Comparison of ENCODE assay signal across 15 cellular contexts in the genomic region with DNA sequence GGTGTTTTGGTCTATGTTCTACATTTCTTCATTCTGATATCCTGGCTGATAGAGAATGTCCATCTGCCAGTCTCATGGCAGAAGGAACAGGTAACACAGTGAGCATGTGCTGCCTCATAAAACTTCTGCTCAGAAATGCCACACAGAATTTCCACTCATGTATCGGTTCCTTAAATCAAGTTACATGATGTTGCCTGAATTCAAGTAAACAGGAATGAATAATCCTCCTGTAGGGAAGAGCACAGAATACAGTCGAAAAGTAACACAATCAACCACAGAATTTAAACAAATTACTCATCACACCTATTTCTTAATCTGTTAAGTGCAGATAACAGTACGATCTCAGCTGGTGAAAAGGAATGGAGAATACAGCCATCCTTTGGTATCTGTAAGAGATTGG.
"Had no signal": no experiment of that assay in that cellular context is flagged by ENCODE, and none has a peak within 500 bp of the region (broad histone marks: within the 10 kb centered on the region; RNA-seq: fewer than 3 reads in every experiment).

No MANE protein-coding gene starts in this region.

- H3K27me3 Mint-ChIP-seq: activated CD4-positive, alpha-beta T cell treated with anti-CD3 and anti-CD28 coated beads, Interleukin-2, amount 10 ng/mL, durations not matched to agents 7 days and 5 days; activated naive CD8-positive, alpha-beta T cell treated with anti-CD3 and anti-CD28 coated beads, Interleukin-2, amount 50 U/mL, for 24 hours had no signal

- FAIRE-seq: colon, endothelial cell of umbilical vein, islet of Langerhans, pancreas, urothelium cell line had no signal

- H3K27ac ChIP-seq: left ventricle myocardium inferior, pancreas had no signal

- H3K4me3 Mint-ChIP-seq: activated CD4-positive, alpha-beta T cell treated with anti-CD3 and anti-CD28 coated beads, Interleukin-2, amount 10 ng/mL, durations not matched to agents 7 days and 5 days; activated naive CD8-positive, alpha-beta T cell treated with anti-CD3 and anti-CD28 coated beads, Interleukin-2, amount 50 U/mL, for 24 hours; neural crest cell; WTC11 had no signal

- H3K27me3 ChIP-seq: cardiac muscle cell, pancreas had no signal

- H3K9me3 ChIP-seq: left ventricle myocardium inferior, pancreas had no signal

- H3K9me3 Mint-ChIP-seq: activated CD4-positive, alpha-beta T cell treated with anti-CD3 and anti-CD28 coated beads, Interleukin-2, amount 10 ng/mL, durations not matched to agents 7 days and 5 days; activated naive CD8-positive, alpha-beta T cell treated with anti-CD3 and anti-CD28 coated beads, Interleukin-2, amount 50 U/mL, for 24 hours; neural crest cell; WTC11 had no signal

- H3K36me3 Mint-ChIP-seq: WTC11 had no signal

- H3K27ac Mint-ChIP-seq: activated CD4-positive, alpha-beta T cell treated with anti-CD3 and anti-CD28 coated beads, Interleukin-2, amount 10 ng/mL, durations not matched to agents 7 days and 5 days; activated naive CD8-positive, alpha-beta T cell treated with anti-CD3 and anti-CD28 coated beads, Interleukin-2, amount 50 U/mL, for 24 hours; WTC11 had no signal

- H3K4me3 ChIP-seq: cardiac muscle cell, left ventricle myocardium inferior, pancreas had no signal

- H3K36me3 ChIP-seq: cardiac muscle cell, left ventricle myocardium inferior, pancreas had no signal

- DNase-seq: activated CD4-positive, alpha-beta T cell treated with anti-CD3 and anti-CD28 coated beads, Interleukin-2, amount 10 ng/mL, durations not matched to agents 7 days and 5 days; activated CD8-positive, alpha-beta memory T cell treated with anti-CD3 and anti-CD28 coated beads for 24 hours; activated naive CD8-positive, alpha-beta T cell treated with anti-CD3 and anti-CD28 coated beads, Interleukin-2, amount 50 U/mL, for 24 hours; foreskin melanocyte; head of caudate nucleus; left ventricle myocardium inferior; pancreas; stimulated activated CD4-positive, alpha-beta T cell treated with anti-CD3 and anti-CD28 coated beads, Interleukin-2, amount 100 ng/mL, for 48 hours had no signal

- ATAC-seq: activated naive CD8-positive, alpha-beta T cell treated with anti-CD3 and anti-CD28 coated beads, Interleukin-2, amount 50 U/mL, for 24 hours; pancreas; WTC11 had no signal
